ENCODE assay signal across 25 cellular contexts in the genomic region with DNA sequence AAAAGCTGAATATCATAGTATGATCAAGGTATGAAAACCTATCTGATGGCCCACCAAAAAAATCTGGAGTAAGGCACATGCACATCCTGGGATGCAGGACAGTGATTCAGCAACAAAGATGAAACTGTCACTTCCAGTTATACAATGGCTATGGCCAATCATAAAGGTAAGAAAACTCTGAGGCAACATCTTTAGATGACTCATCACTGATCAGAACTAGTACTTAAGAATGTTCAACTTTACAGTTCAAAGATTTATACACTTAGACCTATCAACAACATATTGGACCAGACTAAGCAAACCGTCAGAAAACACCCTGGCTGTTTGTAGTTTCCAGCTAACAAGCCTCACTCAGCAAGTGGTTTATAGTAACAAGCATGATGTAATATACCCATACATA. TPM values are rescaled to one million over a fixed set of nuclear protein-coding genes. Genes with fewer than 3 reads are reported as not detected.
DNase-seq lines count a peak whose midpoint lies in the region; ATAC-seq and TF ChIP-seq lines count a peak whose summit lies in the region.
"Had no signal": no experiment of that assay in that cellular context is flagged by ENCODE, and none has a peak within 500 bp of the region (broad histone marks: within the 10 kb centered on the region; RNA-seq: fewer than 3 reads in every experiment).

No MANE protein-coding gene starts in this region.

- no peaks in the 10 kb centered on the region for H3K27me3 Mint-ChIP-seq in activated naive CD4-positive, alpha-beta T cell treated with anti-CD3 and anti-CD28 coated beads for 36 hours (ENCODE audit: low read depth)
- H3K27me3 Mint-ChIP-seq: activated CD4-positive, alpha-beta T cell treated with anti-CD3 and anti-CD28 coated beads, Interleukin-2, amount 10 ng/mL, durations not matched to agents 24 days and 14 days; stimulated activated memory B cell treated with anti-CD40 and anti-IgM and Interleukin-4, amounts not matched to agents 10 μg/mL and 1 μg/mL and 100 μg/mL, for 72 hours; T-cell had no signal

- CTCF ChIA-PET in activated naive CD4-positive, alpha-beta T cell treated with anti-CD3 and anti-CD28 coated beads for 36 hours (lab: Charles Lee), result interaction anchor here (0.8 kb wide), 1 partner anchor 376 kb away, joined by 3 read pairs; no protein-coding TSS in a partner anchor

- peaks cover 0 to 4% of the 10 kb centered on the region in 2 donors for H3K36me3 Mint-ChIP-seq in activated naive CD4-positive, alpha-beta T cell treated with anti-CD3 and anti-CD28 coated beads, Interleukin-2, amount 50 U/mL, for 72 hours
- peaks cover 23% of the 10 kb centered on the region for H3K36me3 Mint-ChIP-seq in activated naive CD4-positive, alpha-beta T cell treated with anti-CD3 and anti-CD28 coated beads for 36 hours (ENCODE audit: low read depth)

- H3K9me3 Mint-ChIP-seq in activated naive CD4-positive, alpha-beta T cell treated with anti-CD3 and anti-CD28 coated beads, Interleukin-2, amount 50 U/mL, for 72 hours, result peaks cover 0 to 4% of the 10 kb centered on the region in 2 donors
- H3K9me3 Mint-ChIP-seq in activated naive CD4-positive, alpha-beta T cell treated with anti-CD3 and anti-CD28 coated beads for 36 hours, result no peaks in the 10 kb centered on the region
- H3K9me3 Mint-ChIP-seq: activated CD4-positive, alpha-beta T cell treated with anti-CD3 and anti-CD28 coated beads, Interleukin-2, amount 10 ng/mL, durations not matched to agents 24 days and 14 days; immature natural killer cell; neural crest cell; T-cell had no signal

- no peaks in the 10 kb centered on the region for H3K36me3 ChIP-seq in H7 (replicated peaks; ENCODE audit: control insufficient read depth, insufficient read depth, low read length)

- peak overlapping the region in 1 of 2 donors; percentile 7 for H3K27ac Mint-ChIP-seq in activated naive CD4-positive, alpha-beta T cell treated with anti-CD3 and anti-CD28 coated beads, Interleukin-2, amount 50 U/mL, for 72 hours
- H3K27ac Mint-ChIP-seq in activated naive CD4-positive, alpha-beta T cell treated with anti-CD3 and anti-CD28 coated beads for 36 hours, result no peak overlapping the region
- H3K27ac Mint-ChIP-seq: activated CD4-positive, alpha-beta T cell treated with anti-CD3 and anti-CD28 coated beads, Interleukin-2, amount 10 ng/mL, durations not matched to agents 24 days and 14 days; GM23338; immature natural killer cell; stimulated activated memory B cell treated with anti-CD40 and anti-IgM and Interleukin-4, amounts not matched to agents 10 μg/mL and 1 μg/mL and 100 μg/mL, for 72 hours; T-cell had no signal

- no peak for TF ChIP-seq POLR2A in NB4 (IDR thresholded peaks at IDR 0.05; ENCODE audit: extremely low read depth, insufficient read length)

- H3K4me1 Mint-ChIP-seq in activated naive CD4-positive, alpha-beta T cell treated with anti-CD3 and anti-CD28 coated beads for 36 hours (ENCODE audit: low read depth), result peaks cover 5% of the 10 kb centered on the region
- H3K4me1 Mint-ChIP-seq: activated CD4-positive, alpha-beta T cell treated with anti-CD3 and anti-CD28 coated beads, Interleukin-2, amount 10 ng/mL, durations not matched to agents 24 days and 14 days; immature natural killer cell; neural crest cell; stimulated activated memory B cell treated with anti-CD40 and anti-IgM and Interleukin-4, amounts not matched to agents 10 μg/mL and 1 μg/mL and 100 μg/mL, for 72 hours; T-cell had no signal

- intact Hi-C loops in activated naive CD4-positive, alpha-beta T cell treated with anti-CD3 and anti-CD28 coated beads for 36 hours (cut with micrococcal nuclease), result loop anchor here (1.0 kb wide), 1 partner anchor 88 kb away; a partner anchor contains a TSS

- DNase-seq in activated naive CD4-positive, alpha-beta T cell treated with anti-CD3 and anti-CD28 coated beads, Interleukin-2, amount 50 U/mL, for 72 hours (ENCODE audit: low spot score in 2 of 2), result no peak
- no peak for DNase-seq in activated naive CD4-positive, alpha-beta T cell treated with anti-CD3 and anti-CD28 coated beads for 36 hours
- DNase-seq in NB4 (ENCODE audit: low read depth) (peak; percentile 23), choroid plexus epithelial cell (ENCODE audit: low read depth) (peak; percentile 49), skeletal muscle cell (ENCODE audit: low read depth) (peak; percentile 37), caudate nucleus (lab: John Stamatoyannopoulos, UW) (no peak), H7 (no peak), NCI-H748 (lab: John Stamatoyannopoulos, UW; ENCODE audit: unreplicated experiment) (no peak)
- DNase-seq: ACHN; activated CD4-positive, alpha-beta T cell treated with anti-CD3 and anti-CD28 coated beads, Interleukin-2, amount 10 ng/mL, durations not matched to agents 24 days and 14 days; anterior cingulate cortex; C1 segment of cervical spinal cord; cerebellar nuclear complex; effector CD4-positive, alpha-beta T cell; heart right ventricle; immature natural killer cell; Kasumi-1; NCI-H1417; NCI-H524 treated with DMSO at 0.1 percent for 48 hours; SHP77 treated with DMSO at 0.1 percent for 48 hours; sigmoid colon; T-cell had no signal

- no peak for TF ChIP-seq CTCF in NB4 (IDR thresholded peaks at IDR 0.05; ENCODE audit: low read depth, low read length)
- no peak for TF ChIP-seq CTCF in choroid plexus epithelial cell (conservative IDR thresholded peaks at IDR 0.05; ENCODE audit: low read depth, low read length)

- ATAC-seq in activated naive CD4-positive, alpha-beta T cell treated with anti-CD3 and anti-CD28 coated beads, Interleukin-2, amount 50 U/mL, for 72 hours, result peak; percentile 37 to 98
- ATAC-seq: GM23338; stimulated activated memory B cell treated with anti-CD40 and anti-IgM and Interleukin-4, amounts not matched to agents 10 μg/mL and 1 μg/mL and 100 μg/mL, for 72 hours; T-cell had no signal

- no peak overlapping the region for H3K4me3 ChIP-seq in NB4 (ENCODE audit: low read depth, low read length)
- no peak overlapping the region for H3K4me3 ChIP-seq in choroid plexus epithelial cell (ENCODE audit: low read depth, low read length)
- no peak overlapping the region for H3K4me3 ChIP-seq in skeletal muscle cell (ENCODE audit: low read depth, low read length)
- no peak overlapping the region for H3K4me3 ChIP-seq in H7 (ENCODE audit: insufficient read depth, low read depth, low read length)
- H3K4me3 ChIP-seq: GM23338, heart right ventricle, sigmoid colon had no signal

- H3K4me3 Mint-ChIP-seq in activated naive CD4-positive, alpha-beta T cell treated with anti-CD3 and anti-CD28 coated beads for 36 hours, result no peak overlapping the region
- H3K4me3 Mint-ChIP-seq: activated CD4-positive, alpha-beta T cell treated with anti-CD3 and anti-CD28 coated beads, Interleukin-2, amount 10 ng/mL, durations not matched to agents 24 days and 14 days; GM23338; immature natural killer cell; neural crest cell; stimulated activated memory B cell treated with anti-CD40 and anti-IgM and Interleukin-4, amounts not matched to agents 10 μg/mL and 1 μg/mL and 100 μg/mL, for 72 hours; T-cell had no signal

- no peaks in the 10 kb centered on the region for H3K27me3 ChIP-seq in H7 (ENCODE audit: control insufficient read depth, insufficient read depth, low read length)
- H3K27me3 ChIP-seq: heart right ventricle, sigmoid colon had no signal

- no peak overlapping the region for H3K27ac ChIP-seq in caudate nucleus (ENCODE audit: low read depth, low read length)
- H3K27ac ChIP-seq: heart right ventricle, sigmoid colon had no signal

RNA-seq across cellular contexts. Expression of a gene that starts 21.3 kb away (rescaled TPM):
- under 1 TPM; 0.05 to 0.23 TPM for total RNA-seq in activated naive CD4-positive, alpha-beta T cell treated with anti-CD3 and anti-CD28 coated beads, Interleukin-2, amount 50 U/mL, for 72 hours
- total RNA-seq in activated naive CD4-positive, alpha-beta T cell treated with anti-CD3 and anti-CD28 coated beads for 36 hours, result under 1 TPM; 0.21 to 0.27 TPM
- total RNA-seq in H7 (2014; rRNA removed; shearing (Covaris generic)), result 5.2 and 6.3 TPM in 2 replicates
- total RNA-seq: activated CD4-positive, alpha-beta T cell treated with anti-CD3 and anti-CD28 coated beads, Interleukin-2, amount 10 ng/mL, durations not matched to agents 24 days and 14 days had no signal

RNA-seq across cellular contexts. Expression of a gene that starts 39.9 kb away (rescaled TPM):
- 1 to 10 TPM; 1.7 to 3.3 TPM for total RNA-seq in activated naive CD4-positive, alpha-beta T cell treated with anti-CD3 and anti-CD28 coated beads, Interleukin-2, amount 50 U/mL, for 72 hours
- total RNA-seq in activated naive CD4-positive, alpha-beta T cell treated with anti-CD3 and anti-CD28 coated beads for 36 hours, result 1 to 10 TPM; 2.7 to 3.2 TPM
- total RNA-seq in H7 (2014; rRNA removed; shearing (Covaris generic)), result 1.9 and 2.9 TPM in 2 replicates

Comparison
In these comparisons a context has a peak if more than half of its experiments do, and no peak if none do; other contexts are left out.
1. DNase-seq: peak in NB4 (single experiment), choroid plexus epithelial cell (single experiment) and skeletal muscle cell (single experiment); none in activated naive CD4-positive, alpha-beta T cell treated with anti-CD3 and anti-CD28 coated beads, Interleukin-2, amount 50 U/mL, for 72 hours (0 of 2), activated naive CD4-positive, alpha-beta T cell treated with anti-CD3 and anti-CD28 coated beads for 36 hours (single experiment), caudate nucleus (0 of 61), H7 (single experiment) and NCI-H748 (single experiment).